Comparison of ENCODE assay signal across 1 cellular context in the genomic region with DNA sequence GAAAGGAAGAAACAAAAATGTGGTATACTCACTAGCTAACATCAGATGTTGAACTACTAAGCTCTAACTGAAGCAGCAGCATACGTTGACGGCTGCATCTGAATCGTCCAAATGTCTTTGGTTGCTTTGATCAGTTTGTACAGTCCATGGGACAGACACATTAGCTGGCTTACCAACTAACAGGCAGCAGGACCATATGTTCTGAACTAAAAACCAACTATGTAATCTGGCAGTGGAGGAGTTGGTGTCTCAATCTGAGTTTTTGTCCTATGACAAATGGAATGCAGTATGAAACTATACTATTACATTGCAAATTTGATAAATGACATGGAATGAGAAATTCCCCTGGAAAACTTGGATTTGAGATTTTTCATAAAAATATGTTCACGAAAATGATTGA.
TF ChIP-seq lines count a peak whose summit lies in the region.

No MANE protein-coding gene starts in this region.

TF ChIP-seq in IMR-90, 13 proteins besides CTCF, POLR2A, EP300 and RAD21 (continued from another document):
- TF ChIP-seq ELK1 (IDR thresholded peaks at IDR 0.05; ENCODE audit: borderline replicate concordance, low read depth, low read length) (no peak), RCOR1 (IDR thresholded peaks at IDR 0.05; ENCODE audit: insufficient replicate concordance, low read length) (no peak)
